In genomic region chr1:64357376-64357775, GRCh38 we compare ENCODE assay signal across 20 cellular contexts.
"Had no signal": no experiment of that assay in that cellular context is flagged by ENCODE, and none has a peak within 500 bp of the region (broad histone marks: within the 10 kb centered on the region; RNA-seq: fewer than 3 reads in every experiment).

No MANE protein-coding gene starts in this region.

- H3K27me3 ChIP-seq: esophagus squamous epithelium had no signal

- H3K9me3 ChIP-seq: esophagus squamous epithelium, left lung, SK-N-SH had no signal

- H3K27ac Mint-ChIP-seq: activated CD4-positive, alpha-beta memory T cell treated with anti-CD3 and anti-CD28 coated beads for 36 hours; activated CD4-positive, alpha-beta T cell treated with anti-CD3 and anti-CD28 coated beads for 36 hours; activated CD8-positive, alpha-beta memory T cell treated with anti-CD3 and anti-CD28 coated beads, Interleukin-2, amount 10 ng/mL, durations not matched to agents 7 days and 5 days; activated naive CD4-positive, alpha-beta T cell treated with anti-CD3 and anti-CD28 coated beads for 36 hours; activated T-helper 2 cell treated with anti-CD3 and anti-CD28 coated beads, Interferon-gamma antibody, Interleukin-2, Interleukin-4, amounts not matched to agents 10 μg/mL and 5 μg/mL and 100 μg/mL, durations not matched to agents 14 hours and 24 hours and 36 hours; natural killer cell; T-cell had no signal

- H3K4me1 ChIP-seq: esophagus squamous epithelium, left lung had no signal

- H3K27ac ChIP-seq: dorsolateral prefrontal cortex, esophagus squamous epithelium, left lung, skin epidermis had no signal

- H3K4me3 Mint-ChIP-seq: activated CD4-positive, alpha-beta memory T cell treated with anti-CD3 and anti-CD28 coated beads for 36 hours; activated CD4-positive, alpha-beta T cell treated with anti-CD3 and anti-CD28 coated beads for 36 hours; activated CD8-positive, alpha-beta memory T cell treated with anti-CD3 and anti-CD28 coated beads, Interleukin-2, amount 10 ng/mL, durations not matched to agents 7 days and 5 days; activated naive CD4-positive, alpha-beta T cell treated with anti-CD3 and anti-CD28 coated beads for 36 hours; natural killer cell; T-cell had no signal

- ATAC-seq: activated CD4-positive, alpha-beta T cell treated with anti-CD3 and anti-CD28 coated beads for 36 hours; activated CD8-positive, alpha-beta memory T cell treated with anti-CD3 and anti-CD28 coated beads, Interleukin-2, amount 10 ng/mL, durations not matched to agents 7 days and 5 days; left lung; natural killer cell; T-cell had no signal

- H3K9me3 Mint-ChIP-seq: activated CD4-positive, alpha-beta memory T cell treated with anti-CD3 and anti-CD28 coated beads for 36 hours; activated naive CD4-positive, alpha-beta T cell treated with anti-CD3 and anti-CD28 coated beads for 36 hours; activated T-helper 2 cell treated with anti-CD3 and anti-CD28 coated beads, Interferon-gamma antibody, Interleukin-2, Interleukin-4, amounts not matched to agents 10 μg/mL and 5 μg/mL and 100 μg/mL, durations not matched to agents 14 hours and 24 hours and 36 hours; natural killer cell; T-cell had no signal

- H3K4me3 ChIP-seq: dorsolateral prefrontal cortex, esophagus squamous epithelium, left lung, skin epidermis had no signal

- H3K36me3 Mint-ChIP-seq: activated CD4-positive, alpha-beta memory T cell treated with anti-CD3 and anti-CD28 coated beads for 36 hours; activated CD8-positive, alpha-beta memory T cell treated with anti-CD3 and anti-CD28 coated beads, Interleukin-2, amount 10 ng/mL, durations not matched to agents 7 days and 5 days; natural killer cell; T-cell had no signal

- DNase-seq: activated CD4-positive, alpha-beta memory T cell treated with anti-CD3 and anti-CD28 coated beads for 36 hours; activated CD4-positive, alpha-beta T cell treated with anti-CD3 and anti-CD28 coated beads for 36 hours; activated CD8-positive, alpha-beta memory T cell treated with anti-CD3 and anti-CD28 coated beads, Interleukin-2, amount 10 ng/mL, durations not matched to agents 7 days and 5 days; activated naive CD4-positive, alpha-beta T cell treated with anti-CD3 and anti-CD28 coated beads for 36 hours; activated T-cell treated with anti-CD3 and anti-CD28 coated beads, Interleukin-2, amount 50 U/mL, for 1 hour; dorsolateral prefrontal cortex; esophagus squamous epithelium; hippocampal formation; left lung; natural killer cell; nucleus accumbens; SK-N-SH; stimulated activated CD4-positive, alpha-beta T cell treated with anti-CD3 and anti-CD28 coated beads, Interleukin-15, amount 100 ng/mL, for 24 hours; stimulated activated CD4-positive, alpha-beta T cell treated with anti-CD3 and anti-CD28 coated beads, Interleukin-4, amount 100 ng/mL, for 24 hours; stimulated activated naive CD4-positive, alpha-beta T cell treated with Interleukin-2 at 50 U/mL for 16 hours; substantia nigra; T-cell; trophoblast cell had no signal

- H3K4me1 Mint-ChIP-seq: activated CD4-positive, alpha-beta T cell treated with anti-CD3 and anti-CD28 coated beads for 36 hours; activated CD8-positive, alpha-beta memory T cell treated with anti-CD3 and anti-CD28 coated beads, Interleukin-2, amount 10 ng/mL, durations not matched to agents 7 days and 5 days; natural killer cell; T-cell had no signal

- H3K9ac ChIP-seq: SK-N-SH had no signal

- H3K36me3 ChIP-seq: esophagus squamous epithelium, left lung had no signal
